8 cellular contexts compared by ENCODE assay signal in the genomic region with DNA sequence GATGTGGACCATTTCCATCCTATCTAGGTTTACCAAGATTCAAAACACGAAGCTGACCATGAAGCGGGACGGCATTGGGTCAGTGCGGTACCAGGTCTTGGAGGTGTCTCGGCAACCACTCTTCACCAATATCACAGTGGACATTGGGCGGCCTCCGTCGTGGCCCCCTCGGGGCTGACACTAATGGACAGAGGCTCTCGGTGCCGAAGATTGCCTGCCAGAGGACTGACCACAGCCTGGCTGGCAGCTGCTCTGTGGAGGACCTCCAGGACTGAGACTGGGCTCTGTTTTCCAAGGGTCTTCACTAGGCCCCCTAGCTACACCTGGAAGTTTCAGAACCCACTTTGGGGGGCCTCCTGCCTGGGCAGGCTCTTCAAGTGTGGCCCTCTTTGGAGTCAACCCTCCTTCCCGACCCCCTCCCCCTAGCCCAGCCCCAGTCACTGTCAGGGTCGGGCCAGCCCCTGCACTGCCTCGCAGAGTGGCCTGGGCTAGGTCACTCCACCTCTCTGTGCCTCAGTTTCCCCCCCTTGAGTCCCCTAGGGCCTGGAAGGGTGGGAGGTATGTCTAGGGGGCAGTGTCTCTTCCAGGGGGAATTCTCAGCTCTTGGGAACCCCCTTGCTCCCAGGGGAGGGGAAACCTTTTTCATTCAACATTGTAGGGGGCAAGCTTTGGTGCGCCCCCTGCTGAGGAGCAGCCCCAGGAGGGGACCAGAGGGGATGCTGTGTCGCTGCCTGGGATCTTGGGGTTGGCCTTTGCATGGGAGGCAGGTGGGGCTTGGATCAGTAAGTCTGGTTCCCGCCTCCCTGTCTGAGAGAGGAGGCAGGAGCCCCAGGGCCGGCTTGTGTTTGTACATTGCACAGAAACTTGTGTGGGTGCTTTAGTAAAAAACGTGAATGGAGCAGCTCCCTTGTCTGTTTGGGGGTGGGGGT. TPM values are rescaled to one million over a fixed set of nuclear protein-coding genes. Genes with fewer than 3 reads are reported as not detected.
DNase-seq lines count a peak whose midpoint lies in the region; ATAC-seq and TF ChIP-seq lines count a peak whose summit lies in the region.

No MANE protein-coding gene starts in this region.

- H3K4me3 ChIP-seq in GM12875 (ENCODE audit: low read depth, low read length) (peak overlapping the region; percentile 69), SJSA1 (peak overlapping the region; percentile 47), fibroblast of pulmonary artery (replicated peaks; ENCODE audit: low read depth, low read length) (peak overlapping the region; percentile 66), retinal pigment epithelial cell (ENCODE audit: low read length) (peak overlapping the region; percentile 70)

- H3K27ac ChIP-seq in SJSA1 (peak overlapping the region; percentile 34), substantia nigra (ENCODE audit: low read depth, low read length, poor library complexity, severe bottlenecking) (no peak overlapping the region)

- no peak for DNase-seq in SJSA1 (ENCODE audit: low read depth in 1 of 2, low spot score in 2 of 2)
- no peak for DNase-seq in fibroblast of pulmonary artery (ENCODE audit: low read depth)
- DNase-seq in retinal pigment epithelial cell (ENCODE audit: low read depth): no peak
- DNase-seq in substantia nigra (lab: John Stamatoyannopoulos, UW): no peak
- no peak for DNase-seq in activated CD8-positive, alpha-beta memory T cell treated with anti-CD3 and anti-CD28 coated beads, Interleukin-2, amount 50 U/mL, for 4 hours
- no peak for DNase-seq in NCI-H1436 (lab: John Stamatoyannopoulos, UW)

- peaks cover 11% of the 10 kb centered on the region; the same call in 1 of the 2 replicates for H3K36me3 ChIP-seq in SJSA1

- no peak for ATAC-seq in HG03196 (IDR thresholded peaks at IDR 0.05; ENCODE audit: unreplicated experiment)

- peaks cover 8% of the 10 kb centered on the region for H3K4me1 ChIP-seq in SJSA1 (replicated peaks)

- H3K27me3 ChIP-seq in SJSA1 (replicated peaks): no peaks in the 10 kb centered on the region

- TF ChIP-seq CTCF in GM12875 (IDR thresholded peaks at IDR 0.05; ENCODE audit: borderline replicate concordance, insufficient read depth, low read depth, low read length): no peak
- TF ChIP-seq CTCF in fibroblast of pulmonary artery (IDR thresholded peaks at IDR 0.05; ENCODE audit: low read length, missing control alignments): peak; percentile 6
- no peak for TF ChIP-seq CTCF in retinal pigment epithelial cell (conservative IDR thresholded peaks at IDR 0.05; ENCODE audit: low read depth, low read length)

- no peaks in the 10 kb centered on the region for H3K9me3 ChIP-seq in SJSA1 (replicated peaks)

RNA-seq across cellular contexts. Expression of a gene that starts 0.9 kb away (rescaled TPM):
- total RNA-seq in SJSA1 (2014; rRNA removed; shearing (Covaris generic)): 1.7 and 4.1 TPM in 2 replicates

RNA-seq across cellular contexts. Expression of a gene that starts 11.5 kb away (rescaled TPM):
- 70.2 and 81.8 TPM in 2 replicates for total RNA-seq in SJSA1 (2014; rRNA removed; shearing (Covaris generic))

RNA-seq across cellular contexts. Expression of a gene that starts 15.8 kb away (rescaled TPM):
- total RNA-seq in SJSA1 (2014; rRNA removed; shearing (Covaris generic)): 154 and 235 TPM in 2 replicates

RNA-seq across cellular contexts. Expression of a gene that starts 20.7 kb away (rescaled TPM):
- total RNA-seq in SJSA1 (2014; rRNA removed; shearing (Covaris generic)): 20.3 and 50.3 TPM in 2 replicates

RNA-seq across cellular contexts. Expression of a gene that starts 40.7 kb away (rescaled TPM):
- 0.66 and 1.4 TPM in 2 replicates for total RNA-seq in SJSA1 (2014; rRNA removed; shearing (Covaris generic))
